22 cellular contexts compared by ENCODE assay signal in genomic region chr22:46915978-46916730, GRCh38.
DNase-seq lines count a peak whose midpoint lies in the region; ATAC-seq and TF ChIP-seq lines count a peak whose summit lies in the region.
"Had no signal": no experiment of that assay in that cellular context is flagged by ENCODE, and none has a peak within 500 bp of the region (broad histone marks: within the 10 kb centered on the region; RNA-seq: fewer than 3 reads in every experiment).

No MANE protein-coding gene starts in this region.

- no peak overlapping the region for H2AFZ ChIP-seq in GM23248

- no peak overlapping the region for H3K4me3 Mint-ChIP-seq in CD4-positive, CD25-positive, alpha-beta regulatory T cell
- no peak overlapping the region for H3K4me3 Mint-ChIP-seq in progenitor cell of endocrine pancreas (ENCODE audit: low read depth)
- H3K4me3 Mint-ChIP-seq: activated naive CD4-positive, alpha-beta T cell treated with anti-CD3 and anti-CD28 coated beads, Interleukin-2, amount 10 ng/mL, durations not matched to agents 7 days and 5 days; activated T-helper 1 cell treated with anti-CD3 and anti-CD28 coated beads, Interleukin-12 subunit alpha, Interleukin-12 subunit beta, Interleukin-2, Interleukin-4 antibody, amounts not matched to agents 30 ng/mL and 10 ng/mL and 1 ng/mL, durations not matched to agents 14 hours and 24 hours and 36 hours; nephron progenitor cell; T-helper 2 cell treated with Interferon-gamma antibody and Interleukin-4, amounts not matched to agents 5 μg/mL and 100 μg/mL, for 36 hours had no signal

- TF ChIP-seq CTCF in colonic mucosa (IDR thresholded peaks at IDR 0.05) (no peak), progenitor cell of endocrine pancreas (IDR thresholded peaks at IDR 0.05; ENCODE audit: unreplicated experiment) (no peak), GM13976 (IDR thresholded peaks at IDR 0.05; ENCODE audit: borderline replicate concordance, control extremely low read depth, extremely low read depth, insufficient read depth, missing control alignments) (no peak)

- H4K20me1 ChIP-seq in GM23248 (ENCODE audit: insufficient read depth) = no peaks in the 10 kb centered on the region

- H3K36me3 ChIP-seq in CD4-positive, CD25-positive, alpha-beta regulatory T cell (ENCODE audit: control insufficient read depth, insufficient read depth, low read length) = peaks cover 51% of the 10 kb centered on the region
- no peaks in the 10 kb centered on the region; the same call in 1 of the 2 replicates for H3K36me3 ChIP-seq in GM23248 (ENCODE audit: low read depth)
- H3K36me3 ChIP-seq in colonic mucosa = no peaks in the 10 kb centered on the region

- H3K4me1 ChIP-seq in CD4-positive, CD25-positive, alpha-beta regulatory T cell (ENCODE audit: control insufficient read depth, insufficient read depth, low read length, poor library complexity, severe bottlenecking) = no peaks in the 10 kb centered on the region
- H3K4me1 ChIP-seq in GM23248 (ENCODE audit: insufficient read depth) (no peaks in the 10 kb centered on the region), colonic mucosa (no peaks in the 10 kb centered on the region)
- H3K4me1 ChIP-seq: BLaER1, upper lobe of left lung had no signal

- no peaks in the 10 kb centered on the region for H3K9me3 ChIP-seq in CD4-positive, CD25-positive, alpha-beta regulatory T cell (ENCODE audit: control insufficient read depth in 2 of 2, low read length in 2 of 2)
- H3K9me3 ChIP-seq in GM23248 (ENCODE audit: low read depth) = no peaks in the 10 kb centered on the region
- no peaks in the 10 kb centered on the region for H3K9me3 ChIP-seq in colonic mucosa
- H3K9me3 ChIP-seq: upper lobe of left lung had no signal

- H3K9me3 Mint-ChIP-seq in CD4-positive, CD25-positive, alpha-beta regulatory T cell = peaks cover 0 to 2% (median 0%) of the 10 kb centered on the region in 7 donors
- H3K9me3 Mint-ChIP-seq in progenitor cell of endocrine pancreas (ENCODE audit: low read depth) = peaks cover 1% of the 10 kb centered on the region
- H3K9me3 Mint-ChIP-seq: activated naive CD4-positive, alpha-beta T cell treated with anti-CD3 and anti-CD28 coated beads, Interleukin-2, amount 10 ng/mL, durations not matched to agents 7 days and 5 days had no signal

- intact Hi-C loops in colonic mucosa (cut with DNase I) = no loop called here

- H3F3A ChIP-seq in GM23248 (ENCODE audit: insufficient read depth) = no peaks in the 10 kb centered on the region

- H3K79me2 ChIP-seq in GM23248 (ENCODE audit: insufficient read depth) = no peaks in the 10 kb centered on the region

- no peaks in the 10 kb centered on the region for H3K27me3 ChIP-seq in CD4-positive, CD25-positive, alpha-beta regulatory T cell (ENCODE audit: control insufficient read depth, insufficient read depth, low read length)
- H3K27me3 ChIP-seq in GM23248 (replicated peaks; ENCODE audit: insufficient read depth) = no peaks in the 10 kb centered on the region
- H3K27me3 ChIP-seq in colonic mucosa = no peaks in the 10 kb centered on the region
- H3K27me3 ChIP-seq: BLaER1, upper lobe of left lung had no signal

- in situ Hi-C loops in GM23248 (cut with MboI) = no loop called here
- in situ Hi-C loops in GM13976 (cut with MboI; ENCODE audit: low sequenced_read_pairs, unreplicated experiment) = no loop called here

- H3K9ac ChIP-seq in GM23248 = no peak overlapping the region
- H3K9ac ChIP-seq in colonic mucosa (ENCODE audit: low read depth in 2 of 2, low read length in 2 of 2) = no peak overlapping the region
- H3K9ac ChIP-seq: BLaER1 had no signal

- ATAC-seq in CD4-positive, CD25-positive, alpha-beta regulatory T cell (ENCODE audit: low read depth in 2 of 2) = no peak
- ATAC-seq: Panc1, right cardiac atrium had no signal

- DNase-seq in CD4-positive, CD25-positive, alpha-beta regulatory T cell = no peak
- DNase-seq in GM23248 (peak; percentile 10), colonic mucosa (peak; percentile 4), progenitor cell of endocrine pancreas (ENCODE audit: low spot score, unreplicated experiment) (no peak), mesenteric fat pad (ENCODE audit: low spot score) (no peak), GM13976 (ENCODE audit: low spot score) (no peak), cortex of kidney (lab: John Stamatoyannopoulos, UW) (no peak)
- DNase-seq in stimulated activated CD4-positive, alpha-beta T cell treated with anti-CD3 and anti-CD28 coated beads, Interleukin-4, amount 100 ng/mL, for 1 hour = no peak
- DNase-seq: activated CD4-positive, alpha-beta T cell treated with anti-CD3 and anti-CD28 coated beads for 48 hours; activated naive CD4-positive, alpha-beta T cell treated with anti-CD3 and anti-CD28 coated beads, Interleukin-2, amount 10 ng/mL, durations not matched to agents 7 days and 5 days; anterior cingulate cortex; effector CD8-positive, alpha-beta T cell; hypothalamus; NCI-H774; nephron progenitor cell; right cardiac atrium; upper lobe of left lung had no signal

- H3K4me2 ChIP-seq in GM23248 (ENCODE audit: unreplicated experiment) = no peak overlapping the region
- H3K4me2 ChIP-seq: BLaER1 had no signal

- H3K27me3 Mint-ChIP-seq in CD4-positive, CD25-positive, alpha-beta regulatory T cell = no peaks in the 10 kb centered on the region
- H3K27me3 Mint-ChIP-seq in progenitor cell of endocrine pancreas = no peaks in the 10 kb centered on the region
- H3K27me3 Mint-ChIP-seq: activated naive CD4-positive, alpha-beta T cell treated with anti-CD3 and anti-CD28 coated beads, Interleukin-2, amount 10 ng/mL, durations not matched to agents 7 days and 5 days had no signal

- H3K4me1 Mint-ChIP-seq in CD4-positive, CD25-positive, alpha-beta regulatory T cell = peaks cover 0 to 15% (median 3%) of the 10 kb centered on the region in 4 donors
- H3K4me1 Mint-ChIP-seq in progenitor cell of endocrine pancreas (ENCODE audit: low read depth) = peaks cover 2% of the 10 kb centered on the region

- 91 to 95% methylated on average over 12 of the region's 12 CpGs for WGBS in GM23248 (ENCODE audit: low coverage in 1 of 2, low lambda C conversion rate in 2 of 2, missing lambda C conversion rate in 2 of 2), 2 experiments

- H3K27ac Mint-ChIP-seq in CD4-positive, CD25-positive, alpha-beta regulatory T cell = peak overlapping the region in 2 of 3 donors; percentile 12 to 83
- peak overlapping the region; percentile 54 for H3K27ac Mint-ChIP-seq in progenitor cell of endocrine pancreas
- H3K27ac Mint-ChIP-seq: activated naive CD4-positive, alpha-beta T cell treated with anti-CD3 and anti-CD28 coated beads, Interleukin-2, amount 10 ng/mL, durations not matched to agents 7 days and 5 days; activated T-helper 1 cell treated with anti-CD3 and anti-CD28 coated beads, Interleukin-12 subunit alpha, Interleukin-12 subunit beta, Interleukin-2, Interleukin-4 antibody, amounts not matched to agents 30 ng/mL and 10 ng/mL and 1 ng/mL, durations not matched to agents 14 hours and 24 hours and 36 hours; T-helper 2 cell treated with Interferon-gamma antibody and Interleukin-4, amounts not matched to agents 5 μg/mL and 100 μg/mL, for 36 hours had no signal

- no peak overlapping the region for H3K4me3 ChIP-seq in CD4-positive, CD25-positive, alpha-beta regulatory T cell (ENCODE audit: low read depth, low read length)
- H3K4me3 ChIP-seq in GM23248 (no peak overlapping the region), colonic mucosa (no peak overlapping the region)
- H3K4me3 ChIP-seq: BLaER1, upper lobe of left lung had no signal

- no peak overlapping the region for H3K27ac ChIP-seq in CD4-positive, CD25-positive, alpha-beta regulatory T cell (ENCODE audit: insufficient read depth, low read length, poor library complexity, severe bottlenecking)
- no peak overlapping the region for H3K27ac ChIP-seq in GM23248
- H3K27ac ChIP-seq in colonic mucosa = no peak overlapping the region
- H3K27ac ChIP-seq: BLaER1, epithelial cell of prostate, upper lobe of left lung had no signal

- H3K9me2 ChIP-seq in GM23248 (ENCODE audit: insufficient read depth) = no peaks in the 10 kb centered on the region

- H3K36me3 Mint-ChIP-seq in CD4-positive, CD25-positive, alpha-beta regulatory T cell = peaks cover 60% of the 10 kb centered on the region
- H3K36me3 Mint-ChIP-seq in progenitor cell of endocrine pancreas (ENCODE audit: insufficient read depth) = peaks cover 4% of the 10 kb centered on the region

Comparison
In these comparisons a context has a peak if more than half of its experiments do, and no peak if none do; other contexts are left out.
1. DNase-seq: peak in GM23248 (single experiment) and colonic mucosa (single experiment); none in CD4-positive, CD25-positive, alpha-beta regulatory T cell (0 of 3), progenitor cell of endocrine pancreas (single experiment), stimulated activated CD4-positive, alpha-beta T cell treated with anti-CD3 and anti-CD28 coated beads, Interleukin-4, amount 100 ng/mL, for 1 hour (single experiment), mesenteric fat pad (single experiment), GM13976 (single experiment) and cortex of kidney (single experiment).